Comparison of ENCODE assay signal across 35 cellular contexts in genomic region chr1:116944613-116945012, GRCh38.
"Had no signal": no experiment of that assay in that cellular context is flagged by ENCODE, and none has a peak within 500 bp of the region (broad histone marks: within the 10 kb centered on the region; RNA-seq: fewer than 3 reads in every experiment).

No MANE protein-coding gene starts in this region.

- H3K9ac ChIP-seq: SK-N-SH had no signal

- H3K4me3 ChIP-seq: MG63, Peyer's patch, SJSA1 had no signal

- H3K9me3 ChIP-seq: MG63, Peyer's patch, SJSA1, SK-N-SH had no signal

- H3K27ac Mint-ChIP-seq: activated CD8-positive, alpha-beta T cell treated with anti-CD3 and anti-CD28 coated beads for 36 hours; activated naive CD8-positive, alpha-beta T cell treated with anti-CD3 and anti-CD28 coated beads for 36 hours; activated T-cell treated with anti-CD3 and anti-CD28 coated beads, Interleukin-2, amount 50 U/mL, for 72 hours; T-helper 2 cell treated with Interferon-gamma antibody and Interleukin-4, amounts not matched to agents 5 μg/mL and 100 μg/mL, for 36 hours had no signal

- H3K27me3 ChIP-seq: brain microvascular endothelial cell, MG63, Peyer's patch, SJSA1 had no signal

- H3K36me3 Mint-ChIP-seq: activated naive CD8-positive, alpha-beta T cell treated with anti-CD3 and anti-CD28 coated beads for 36 hours had no signal

- ATAC-seq: activated CD8-positive, alpha-beta T cell treated with anti-CD3 and anti-CD28 coated beads for 36 hours; activated T-cell treated with anti-CD3 and anti-CD28 coated beads, Interleukin-2, amount 50 U/mL, for 72 hours; activated T-helper 17 cell treated with anti-CD3 and anti-CD28 coated beads, Interleukin-2, amount 50 U/mL, for 72 hours; PC-3 had no signal

- H3K36me3 ChIP-seq: brain microvascular endothelial cell, SJSA1 had no signal

- H3K9me3 Mint-ChIP-seq: activated CD4-positive, alpha-beta T cell treated with anti-CD3 and anti-CD28 coated beads, Interleukin-2, amount 10 ng/mL, durations not matched to agents 24 days and 14 days; activated CD8-positive, alpha-beta T cell treated with anti-CD3 and anti-CD28 coated beads for 36 hours; activated naive CD8-positive, alpha-beta T cell treated with anti-CD3 and anti-CD28 coated beads for 36 hours; activated T-cell treated with anti-CD3 and anti-CD28 coated beads, Interleukin-2, amount 50 U/mL, for 72 hours; activated T-helper 17 cell treated with anti-CD3 and anti-CD28 coated beads, Interleukin-2, amount 50 U/mL, for 72 hours; T-helper 1 cell treated with Interleukin-12 subunit alpha and Interleukin-12 subunit beta and Interleukin-4 antibody, amounts not matched to agents 30 μg/mL and 1 μg/mL, for 36 hours; T-helper 2 cell treated with Interferon-gamma antibody and Interleukin-4, amounts not matched to agents 5 μg/mL and 100 μg/mL, for 36 hours had no signal

- DNase-seq: activated CD4-positive, alpha-beta T cell treated with anti-CD3 and anti-CD28 coated beads, Interleukin-2, amount 10 ng/mL, durations not matched to agents 24 days and 14 days; activated CD4-positive, alpha-beta T cell treated with anti-CD3 and anti-CD28 coated beads, Interleukin-2, amount 50 U/mL, for 4 hours; activated CD8-positive, alpha-beta T cell treated with anti-CD3 and anti-CD28 coated beads for 36 hours; activated effector memory CD4-positive, alpha-beta T cell treated with anti-CD3 and anti-CD28 coated beads, Interleukin-2, amount 50 U/mL, for 16 hours; activated naive CD4-positive, alpha-beta T cell; activated naive CD4-positive, alpha-beta T cell treated with anti-CD3 and anti-CD28 coated beads, Interleukin-2, amount 50 U/mL, for 16 hours; activated naive CD8-positive, alpha-beta T cell treated with anti-CD3 and anti-CD28 coated beads for 36 hours; activated T-cell treated with anti-CD3 and anti-CD28 coated beads, Interleukin-2, amount 50 U/mL, for 1 hour; activated T-cell treated with anti-CD3 and anti-CD28 coated beads, Interleukin-2, amount 50 U/mL, for 72 hours; amniotic stem cell; aorta; brain microvascular endothelial cell; Kasumi-1; KG1; MG63; NCI-H1048; NCI-H1105 treated with DMSO at 0.1 percent for 48 hours; NCI-H1436; NCI-H1694; NCI-H1930; NCI-H2081 treated with DMSO at 0.1 percent for 48 hours; NCI-H226; NCI-H446 treated with DMSO at 0.1 percent for 48 hours; NCI-H524; NCI-H69; NK-92 treated with Interleukin-12 subunit alpha and Interleukin-12 subunit beta, amount 100 ng/mL, for 24 hours; PC-3; Peyer's patch; RPMI8226; SHP77 treated with DMSO at 0.1 percent for 48 hours; SK-N-SH had no signal

- H3K4me3 Mint-ChIP-seq: activated CD8-positive, alpha-beta T cell treated with anti-CD3 and anti-CD28 coated beads for 36 hours; activated naive CD8-positive, alpha-beta T cell treated with anti-CD3 and anti-CD28 coated beads for 36 hours; activated T-cell treated with anti-CD3 and anti-CD28 coated beads, Interleukin-2, amount 50 U/mL, for 72 hours; activated T-helper 17 cell treated with anti-CD3 and anti-CD28 coated beads, Interleukin-2, amount 50 U/mL, for 72 hours; T-helper 2 cell treated with Interferon-gamma antibody and Interleukin-4, amounts not matched to agents 5 μg/mL and 100 μg/mL, for 36 hours had no signal

- H3K9me2 ChIP-seq: SK-N-SH had no signal

- H3K4me1 ChIP-seq: SJSA1 had no signal

- H3K27me3 Mint-ChIP-seq: activated CD4-positive, alpha-beta T cell treated with anti-CD3 and anti-CD28 coated beads, Interleukin-2, amount 10 ng/mL, durations not matched to agents 24 days and 14 days; activated CD8-positive, alpha-beta T cell treated with anti-CD3 and anti-CD28 coated beads for 36 hours; activated naive CD8-positive, alpha-beta T cell treated with anti-CD3 and anti-CD28 coated beads for 36 hours; activated T-helper 17 cell treated with anti-CD3 and anti-CD28 coated beads, Interleukin-2, amount 50 U/mL, for 72 hours had no signal

- H3K4me2 ChIP-seq: SK-N-SH had no signal

- H3K27ac ChIP-seq: brain microvascular endothelial cell, Peyer's patch, SJSA1 had no signal
